8 cellular contexts compared by ENCODE assay signal in the genomic region with DNA sequence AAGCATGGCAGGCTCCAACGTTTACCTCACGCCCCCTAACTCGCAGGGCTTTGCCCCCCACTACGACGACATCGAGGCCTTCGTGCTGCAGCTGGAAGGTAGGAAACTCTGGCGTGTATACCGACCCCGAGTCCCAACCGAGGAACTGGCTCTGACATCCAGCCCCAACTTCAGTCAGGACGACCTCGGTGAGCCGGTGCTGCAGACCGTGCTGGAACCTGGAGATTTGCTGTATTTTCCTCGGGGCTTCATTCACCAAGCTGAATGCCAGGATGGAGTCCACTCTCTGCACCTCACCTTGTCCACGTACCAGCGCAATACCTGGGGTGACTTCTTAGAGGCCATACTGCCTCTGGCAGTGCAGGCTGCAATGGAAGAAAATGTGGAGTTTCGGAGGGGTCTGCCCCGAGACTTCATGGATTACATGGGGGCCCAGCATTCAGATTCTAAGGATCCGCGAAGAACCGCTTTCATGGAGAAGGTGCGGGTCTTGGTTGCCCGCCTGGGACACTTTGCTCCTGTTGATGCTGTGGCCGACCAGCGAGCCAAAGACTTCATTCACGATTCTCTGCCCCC. TPM values are rescaled to one million over a fixed set of nuclear protein-coding genes. Genes with fewer than 3 reads are reported as not detected.
A peak's percentile ranks its signal among the peaks of the same experiment; 100 is the strongest.
DNase-seq lines count a peak whose midpoint lies in the region; ATAC-seq and TF ChIP-seq lines count a peak whose summit lies in the region.

No MANE protein-coding gene starts in this region.

- peak overlapping the region; percentile 35; the same call in 1 of the 2 replicates for H3K4ac ChIP-seq in IMR-90 (ENCODE audit: low read depth, low read length)

- H3K36me3 ChIP-seq in IMR-90 (ENCODE audit: control insufficient read depth, insufficient read depth, low read length): peaks cover 3% of the 10 kb centered on the region; the same call in 1 of the 2 replicates

- H3K9me3 ChIP-seq in AG04450 (ENCODE audit: control insufficient read depth, insufficient read depth, low read length) (no peaks in the 10 kb centered on the region), IMR-90 (ENCODE audit: control insufficient read depth, insufficient read depth, low read length) (no peaks in the 10 kb centered on the region)

- peak overlapping the region; percentile 73 for H3K4me3 ChIP-seq in AG04450 (ENCODE audit: low read depth, low read length)
- peak overlapping the region; percentile 82 for H3K4me3 ChIP-seq in IMR-90 (ENCODE audit: insufficient read depth, low read depth, low read length)
- peak overlapping the region; percentile 71 for H3K4me3 ChIP-seq in choroid plexus epithelial cell (ENCODE audit: low read depth, low read length)

- peak overlapping the region; percentile 78 to 92 (median 90) for H3K4me3 Mint-ChIP-seq in naive B cell

- no peak overlapping the region; the same call in 1 of the 2 replicates for H4K91ac ChIP-seq in IMR-90 (ENCODE audit: insufficient read depth, low read depth, low read length)

- TF ChIP-seq RAD21 in IMR-90 (IDR thresholded peaks at IDR 0.05; ENCODE audit: low read length): no peak

- ATAC-seq in IMR-90 (ENCODE audit: low read depth) (no peak), naive B cell (ENCODE audit: low read depth in 2 of 2) (no peak)

- H3K27me3 Mint-ChIP-seq in naive B cell: peaks cover 0 to 5% (median 0%) of the 10 kb centered on the region in 3 donors

- in situ Hi-C loops in IMR-90 (cut with MboI; ENCODE audit: low sequenced_read_pairs): no loop called here

- H3K27me3 ChIP-seq in AG04450 (ENCODE audit: control insufficient read depth, insufficient read depth, low read length) (peaks cover 4% of the 10 kb centered on the region), IMR-90 (ENCODE audit: control insufficient read depth, insufficient read depth, low read length) (no peaks in the 10 kb centered on the region)

- H2AK5ac ChIP-seq in IMR-90 (ENCODE audit: low read depth, low read length): peak overlapping the region; percentile 83; the same call in 1 of the 2 replicates

- DNase-seq in AG04450 (ENCODE audit: low read depth, low spot score) (no peak), IMR-90 (no peak), choroid plexus epithelial cell (ENCODE audit: low read depth) (no peak), naive B cell (no peak), NCI-H510A (lab: John Stamatoyannopoulos, UW) (no peak), COLO829 (ENCODE audit: low spot score) (no peak), NCI-H1436 treated with DMSO at 0.1 percent for 48 hours (lab: John Stamatoyannopoulos, UW) (no peak), HUDEP-2 (lab: John Stamatoyannopoulos, UW; ENCODE audit: unreplicated experiment in 76 of 76) (no peak)

- H2BK20ac ChIP-seq in IMR-90 (ENCODE audit: low read depth, low read length): no peak overlapping the region

- no peak overlapping the region for H4K5ac ChIP-seq in IMR-90 (ENCODE audit: low read depth, low read length)

- no peaks in the 10 kb centered on the region for H3K9me3 Mint-ChIP-seq in naive B cell

- peaks cover 0 to 16% of the 10 kb centered on the region in 2 donors for H3K36me3 Mint-ChIP-seq in naive B cell

- WGBS in IMR-90 (ENCODE audit: extremely low coverage in 2 of 2, insufficient read length in 1 of 2), 2 experiments: 41% methylated on average over 22 of the region's 28 CpGs; no CpG with 5 or more reads in 1 of the 2 experiments

- peaks cover 28 to 42% of the 10 kb centered on the region in 2 experiments for H3K79me1 ChIP-seq in IMR-90 (ENCODE audit: low read depth in 1 of 2, low read length in 2 of 2)

- peak overlapping the region; percentile 87 for H3K4me2 ChIP-seq in IMR-90 (ENCODE audit: low read depth, low read length)

- TF ChIP-seq CTCF in AG04450 (IDR thresholded peaks at IDR 0.05; ENCODE audit: low read depth, low read length) (no peak), IMR-90 (conservative IDR thresholded peaks at IDR 0.05; ENCODE audit: low read depth, low read length) (no peak), choroid plexus epithelial cell (conservative IDR thresholded peaks at IDR 0.05; ENCODE audit: low read depth, low read length) (no peak)

- peak overlapping the region in 1 of 2 experiments; percentile 61; a peak in 2 of 4 replicates for H4K8ac ChIP-seq in IMR-90 (ENCODE audit: low read depth in 2 of 2, low read length in 2 of 2)

- peak overlapping the region; percentile 100 for H2AFZ ChIP-seq in IMR-90 (replicated peaks; ENCODE audit: low read length, poor library complexity)

- peaks cover 16% of the 10 kb centered on the region for H3K9me1 ChIP-seq in IMR-90 (ENCODE audit: insufficient read depth, low read length)

- H3K27ac ChIP-seq in AG04450 (ENCODE audit: low read depth, low read length) (no peak overlapping the region), IMR-90 (ENCODE audit: insufficient read depth, low read length) (no peak overlapping the region; the same call in 1 of the 2 replicates)

- no peak overlapping the region for H2BK120ac ChIP-seq in IMR-90 (ENCODE audit: low read depth, low read length)

- H3K4me1 Mint-ChIP-seq in naive B cell: peaks cover 25 to 54% (median 50%) of the 10 kb centered on the region in 3 donors

- peak overlapping the region; percentile 57 for H3K9ac ChIP-seq in IMR-90 (ENCODE audit: low read depth, low read length)

- H4K20me1 ChIP-seq in IMR-90 (ENCODE audit: insufficient read depth, low read length): peaks cover 14% of the 10 kb centered on the region

- no peak for TF ChIP-seq POLR2A in IMR-90 (IDR thresholded peaks at IDR 0.05; ENCODE audit: low read depth, low read length)

- no peak overlapping the region for H2BK15ac ChIP-seq in IMR-90 (ENCODE audit: low read depth, low read length)

- POLR2A ChIA-PET in AG04450 (lab: Yijun Ruan, JAX): no interaction called here
- POLR2A ChIA-PET in IMR-90 (lab: Charles Lee; ENCODE audit: unreplicated experiment): no interaction called here

- intact Hi-C loops in IMR-90 (cut with micrococcal nuclease): loop anchor here (5.0 kb wide), 2 partner anchors 120 to 145 kb away; partner anchors contain the start of gene ACOT6

- dilution Hi-C loops in IMR-90 (cut with HindIII; ENCODE audit: low sequenced_read_pairs, unreplicated experiment): no loop called here

- H2BK5ac ChIP-seq in IMR-90 (ENCODE audit: low read depth, low read length, poor library complexity, severe bottlenecking): no peak overlapping the region

- peak overlapping the region; percentile 88; the same call in 1 of the 2 replicates for H3K14ac ChIP-seq in IMR-90 (replicated peaks; ENCODE audit: low read depth, low read length)

- H3K4me1 ChIP-seq in IMR-90 (ENCODE audit: control insufficient read depth, insufficient read depth, low read length): peaks cover 11% of the 10 kb centered on the region

- peak overlapping the region in 5 of 6 donors; percentile 33 to 75 (median 47) for H3K27ac Mint-ChIP-seq in naive B cell

- H3K56ac ChIP-seq in IMR-90 (ENCODE audit: extremely low read depth, insufficient read depth, low read length): no peak overlapping the region

- CTCF ChIA-PET in AG04450 (lab: Charles Lee): interaction anchor here (1.6 kb wide), 1 partner anchor 141 kb away, joined by 4 read pairs; no protein-coding TSS in a partner anchor
- CTCF ChIA-PET in IMR-90 (lab: Yijun Ruan, JAX): no interaction called here

- BruUV-seq in IMR-90 (replicated peaks; lab: Mats Ljungman, UMichigan): no TSS peak

- peak overlapping the region; percentile 95 for H3K23ac ChIP-seq in IMR-90 (ENCODE audit: low read depth, low read length)

- no peak overlapping the region for H3K18ac ChIP-seq in IMR-90 (ENCODE audit: low read depth, low read length)

- peak overlapping the region; percentile 91 for H2AK9ac ChIP-seq in IMR-90 (replicated peaks; ENCODE audit: low read depth, low read length, poor library complexity)

TF ChIP-seq in IMR-90, 13 proteins besides CTCF, POLR2A, EP300 and RAD21 (continues in another document):
- TF ChIP-seq CHD1 (IDR thresholded peaks at IDR 0.05; ENCODE audit: low read depth, low read length) (no peak), RCOR1 (IDR thresholded peaks at IDR 0.05; ENCODE audit: insufficient replicate concordance, low read length) (no peak), MAFK (IDR thresholded peaks at IDR 0.05; ENCODE audit: low read depth, low read length) (no peak), RFX5 (IDR thresholded peaks at IDR 0.05; ENCODE audit: low read depth, low read length) (no peak), SMC3 (IDR thresholded peaks at IDR 0.05; ENCODE audit: low read depth, low read length) (no peak), BHLHE40 (IDR thresholded peaks at IDR 0.05; ENCODE audit: low read depth, low read length) (no peak), MXI1 (IDR thresholded peaks at IDR 0.05; ENCODE audit: borderline replicate concordance, low read depth, low read length) (no peak), NFE2L2 (IDR thresholded peaks at IDR 0.05; ENCODE audit: low read depth, low read length) (no peak)

RNA-seq across cellular contexts. Expression of gene RIOX1, which starts 1.3 kb away (rescaled TPM):
- polyA plus RNA-seq in AG04450 (2011; rRNA removed): 7.0 and 8.4 TPM in 2 replicates
- 8.9 and 12.0 TPM in 2 replicates for polyA minus RNA-seq in AG04450 (2011; rRNA and poly(A)+ RNA removed)
- total RNA-seq in IMR-90 (2012; rRNA removed): 11.7 and 12.9 TPM in 2 replicates
- 9.5 and 10.1 TPM in 2 replicates for polyA plus RNA-seq in IMR-90 (2012; rRNA removed)
- 8.1 and 13.4 TPM in 2 replicates for polyA plus RNA-seq in IMR-90 (2012; cell fraction: cytosol; rRNA removed)
- polyA plus RNA-seq in IMR-90 (2012; cell fraction: nucleus; rRNA removed; ENCODE audit: low replicate concordance): 2.8 and 6.0 TPM in 2 replicates
- polyA plus RNA-seq in naive B cell (ENCODE audit: low read depth in 6 of 6): 10 to 100 TPM; 13.2 to 23.8 (median 20.1) TPM

RNA-seq across cellular contexts. Expression of gene NUMB, which starts 33.7 kb away (rescaled TPM):
- polyA plus RNA-seq in AG04450 (2011; rRNA removed) (130 and 152 TPM in 2 replicates), IMR-90 (2012; rRNA removed) (114 and 135 TPM in 2 replicates), naive B cell (ENCODE audit: low read depth in 6 of 6) (10 to 100 TPM; 52.0 to 87.2 (median 65.7) TPM)
- 153 and 216 TPM in 2 replicates for polyA minus RNA-seq in AG04450 (2011; rRNA and poly(A)+ RNA removed)
- 41.7 and 45.9 TPM in 2 replicates for total RNA-seq in IMR-90 (2012; rRNA removed)
- polyA plus RNA-seq in IMR-90 (2012; cell fraction: cytosol; rRNA removed): 49.6 and 56.5 TPM in 2 replicates
- 202 and 237 TPM in 2 replicates for polyA plus RNA-seq in IMR-90 (2012; cell fraction: nucleus; rRNA removed; ENCODE audit: low replicate concordance)

RNA-seq across cellular contexts. Expression of gene ACOT1, which starts 44.9 kb away (rescaled TPM):
- 6.7 and 7.2 TPM in 2 replicates for polyA plus RNA-seq in AG04450 (2011; rRNA removed)
- polyA minus RNA-seq in AG04450 (2011; rRNA and poly(A)+ RNA removed): 5.3 and 7.1 TPM in 2 replicates
- 5.2 and 5.6 TPM in 2 replicates for total RNA-seq in IMR-90 (2012; rRNA removed)
- 4.8 and 5.5 TPM in 2 replicates for polyA plus RNA-seq in IMR-90 (2012; rRNA removed)
- 4.5 and 5.3 TPM in 2 replicates for polyA plus RNA-seq in IMR-90 (2012; cell fraction: cytosol; rRNA removed)
- 4.3 and 7.6 TPM in 2 replicates for polyA plus RNA-seq in IMR-90 (2012; cell fraction: nucleus; rRNA removed; ENCODE audit: low replicate concordance)
- 1 to 10 TPM; 1.4 to 4.0 (median 2.1) TPM for polyA plus RNA-seq in naive B cell (ENCODE audit: low read depth in 6 of 6)
